ENCODE assay signal across 16 cellular contexts in genomic region chr7:157604661-157605381, GRCh38.
"Had no signal": no experiment of that assay in that cellular context is flagged by ENCODE, and none has a peak within 500 bp of the region (broad histone marks: within the 10 kb centered on the region; RNA-seq: fewer than 3 reads in every experiment).

No MANE protein-coding gene starts in this region.

- H3K4me3 Mint-ChIP-seq: memory B cell, mesothelial cell of epicardium, natural killer cell, type B pancreatic cell had no signal

- H3K4me1 ChIP-seq: heart left ventricle, lower lobe of right lung, thyroid gland, uterus had no signal

- H3K9me3 Mint-ChIP-seq: memory B cell, mesothelial cell of epicardium, natural killer cell, type B pancreatic cell had no signal

- H3K4me1 Mint-ChIP-seq: memory B cell, mesothelial cell of epicardium, natural killer cell had no signal

- H3K4me3 ChIP-seq: coronary artery, heart left ventricle, lower lobe of right lung, thyroid gland, uterus had no signal

- H3K36me3 Mint-ChIP-seq: memory B cell, mesothelial cell of epicardium, natural killer cell, type B pancreatic cell had no signal

- H3K27ac ChIP-seq: coronary artery, heart left ventricle, lower lobe of right lung, thyroid gland, uterus had no signal

- H3K27me3 ChIP-seq: thyroid gland, uterus had no signal

- DNase-seq: effector CD8-positive, alpha-beta T cell; hypothalamus; lower lobe of right lung; natural killer cell; small intestine; stimulated activated CD4-positive, alpha-beta T cell treated with anti-CD3 and anti-CD28 coated beads, Interleukin-2, amount 100 ng/mL, for 48 hours; stimulated activated naive CD4-positive, alpha-beta T cell treated with Interleukin-2 at 50 U/mL for 16 hours; thyroid gland; uterus had no signal

- H3K36me3 ChIP-seq: heart left ventricle, lower lobe of right lung, thyroid gland, uterus had no signal

- ATAC-seq: esophagus mucosa, left lobe of liver, natural killer cell had no signal

- H3K9me3 ChIP-seq: heart left ventricle, lower lobe of right lung, thyroid gland, uterus had no signal

- H3K27ac Mint-ChIP-seq: memory B cell, mesothelial cell of epicardium, natural killer cell, type B pancreatic cell had no signal

- H3K27me3 Mint-ChIP-seq: type B pancreatic cell had no signal
